In genomic region chr6:70955441-70956190, GRCh38 we compare ENCODE assay signal across 1 cellular context.
TF ChIP-seq lines count a peak whose summit lies in the region.

No MANE protein-coding gene starts in this region.

TF ChIP-seq in K562, 482 proteins besides CTCF, POLR2A, EP300 and RAD21 (continued from another document and continues in another):
- TF ChIP-seq, protein P1, sequence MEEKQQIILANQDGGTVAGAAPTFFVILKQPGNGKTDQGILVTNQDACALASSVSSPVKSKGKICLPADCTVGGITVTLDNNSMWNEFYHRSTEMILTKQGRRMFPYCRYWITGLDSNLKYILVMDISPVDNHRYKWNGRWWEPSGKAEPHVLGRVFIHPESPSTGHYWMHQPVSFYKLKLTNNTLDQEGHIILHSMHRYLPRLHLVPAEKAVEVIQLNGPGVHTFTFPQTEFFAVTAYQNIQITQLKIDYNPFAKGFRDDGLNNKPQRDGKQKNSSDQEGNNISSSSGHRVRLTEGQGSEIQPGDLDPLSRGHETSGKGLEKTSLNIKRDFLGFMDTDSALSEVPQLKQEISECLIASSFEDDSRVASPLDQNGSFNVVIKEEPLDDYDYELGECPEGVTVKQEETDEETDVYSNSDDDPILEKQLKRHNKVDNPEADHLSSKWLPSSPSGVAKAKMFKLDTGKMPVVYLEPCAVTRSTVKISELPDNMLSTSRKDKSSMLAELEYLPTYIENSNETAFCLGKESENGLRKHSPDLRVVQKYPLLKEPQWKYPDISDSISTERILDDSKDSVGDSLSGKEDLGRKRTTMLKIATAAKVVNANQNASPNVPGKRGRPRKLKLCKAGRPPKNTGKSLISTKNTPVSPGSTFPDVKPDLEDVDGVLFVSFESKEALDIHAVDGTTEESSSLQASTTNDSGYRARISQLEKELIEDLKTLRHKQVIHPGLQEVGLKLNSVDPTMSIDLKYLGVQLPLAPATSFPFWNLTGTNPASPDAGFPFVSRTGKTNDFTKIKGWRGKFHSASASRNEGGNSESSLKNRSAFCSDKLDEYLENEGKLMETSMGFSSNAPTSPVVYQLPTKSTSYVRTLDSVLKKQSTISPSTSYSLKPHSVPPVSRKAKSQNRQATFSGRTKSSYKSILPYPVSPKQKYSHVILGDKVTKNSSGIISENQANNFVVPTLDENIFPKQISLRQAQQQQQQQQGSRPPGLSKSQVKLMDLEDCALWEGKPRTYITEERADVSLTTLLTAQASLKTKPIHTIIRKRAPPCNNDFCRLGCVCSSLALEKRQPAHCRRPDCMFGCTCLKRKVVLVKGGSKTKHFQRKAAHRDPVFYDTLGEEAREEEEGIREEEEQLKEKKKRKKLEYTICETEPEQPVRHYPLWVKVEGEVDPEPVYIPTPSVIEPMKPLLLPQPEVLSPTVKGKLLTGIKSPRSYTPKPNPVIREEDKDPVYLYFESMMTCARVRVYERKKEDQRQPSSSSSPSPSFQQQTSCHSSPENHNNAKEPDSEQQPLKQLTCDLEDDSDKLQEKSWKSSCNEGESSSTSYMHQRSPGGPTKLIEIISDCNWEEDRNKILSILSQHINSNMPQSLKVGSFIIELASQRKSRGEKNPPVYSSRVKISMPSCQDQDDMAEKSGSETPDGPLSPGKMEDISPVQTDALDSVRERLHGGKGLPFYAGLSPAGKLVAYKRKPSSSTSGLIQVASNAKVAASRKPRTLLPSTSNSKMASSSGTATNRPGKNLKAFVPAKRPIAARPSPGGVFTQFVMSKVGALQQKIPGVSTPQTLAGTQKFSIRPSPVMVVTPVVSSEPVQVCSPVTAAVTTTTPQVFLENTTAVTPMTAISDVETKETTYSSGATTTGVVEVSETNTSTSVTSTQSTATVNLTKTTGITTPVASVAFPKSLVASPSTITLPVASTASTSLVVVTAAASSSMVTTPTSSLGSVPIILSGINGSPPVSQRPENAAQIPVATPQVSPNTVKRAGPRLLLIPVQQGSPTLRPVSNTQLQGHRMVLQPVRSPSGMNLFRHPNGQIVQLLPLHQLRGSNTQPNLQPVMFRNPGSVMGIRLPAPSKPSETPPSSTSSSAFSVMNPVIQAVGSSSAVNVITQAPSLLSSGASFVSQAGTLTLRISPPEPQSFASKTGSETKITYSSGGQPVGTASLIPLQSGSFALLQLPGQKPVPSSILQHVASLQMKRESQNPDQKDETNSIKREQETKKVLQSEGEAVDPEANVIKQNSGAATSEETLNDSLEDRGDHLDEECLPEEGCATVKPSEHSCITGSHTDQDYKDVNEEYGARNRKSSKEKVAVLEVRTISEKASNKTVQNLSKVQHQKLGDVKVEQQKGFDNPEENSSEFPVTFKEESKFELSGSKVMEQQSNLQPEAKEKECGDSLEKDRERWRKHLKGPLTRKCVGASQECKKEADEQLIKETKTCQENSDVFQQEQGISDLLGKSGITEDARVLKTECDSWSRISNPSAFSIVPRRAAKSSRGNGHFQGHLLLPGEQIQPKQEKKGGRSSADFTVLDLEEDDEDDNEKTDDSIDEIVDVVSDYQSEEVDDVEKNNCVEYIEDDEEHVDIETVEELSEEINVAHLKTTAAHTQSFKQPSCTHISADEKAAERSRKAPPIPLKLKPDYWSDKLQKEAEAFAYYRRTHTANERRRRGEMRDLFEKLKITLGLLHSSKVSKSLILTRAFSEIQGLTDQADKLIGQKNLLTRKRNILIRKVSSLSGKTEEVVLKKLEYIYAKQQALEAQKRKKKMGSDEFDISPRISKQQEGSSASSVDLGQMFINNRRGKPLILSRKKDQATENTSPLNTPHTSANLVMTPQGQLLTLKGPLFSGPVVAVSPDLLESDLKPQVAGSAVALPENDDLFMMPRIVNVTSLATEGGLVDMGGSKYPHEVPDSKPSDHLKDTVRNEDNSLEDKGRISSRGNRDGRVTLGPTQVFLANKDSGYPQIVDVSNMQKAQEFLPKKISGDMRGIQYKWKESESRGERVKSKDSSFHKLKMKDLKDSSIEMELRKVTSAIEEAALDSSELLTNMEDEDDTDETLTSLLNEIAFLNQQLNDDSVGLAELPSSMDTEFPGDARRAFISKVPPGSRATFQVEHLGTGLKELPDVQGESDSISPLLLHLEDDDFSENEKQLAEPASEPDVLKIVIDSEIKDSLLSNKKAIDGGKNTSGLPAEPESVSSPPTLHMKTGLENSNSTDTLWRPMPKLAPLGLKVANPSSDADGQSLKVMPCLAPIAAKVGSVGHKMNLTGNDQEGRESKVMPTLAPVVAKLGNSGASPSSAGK (IDR thresholded peaks at IDR 0.05) = 0 out of 2 replicates have a peak, but pooled peaks have one; percentile 15
- no peak for TF ChIP-seq MCM3 (IDR thresholded peaks at IDR 0.05)
- no peak for TF ChIP-seq NR2C2 (CRISPR knock-in tag; IDR thresholded peaks at IDR 0.05)
- no peak for TF ChIP-seq NR2C2 (tag; IDR thresholded peaks at IDR 0.05)
- TF ChIP-seq NONO (IDR thresholded peaks at IDR 0.05; ENCODE audit: low read depth in 2 of 2, low read length in 1 of 2) = peak in 1 of 2 experiments; percentile 75; a peak in 1 of 4 replicates
- no peak for TF ChIP-seq CSDE1 (IDR thresholded peaks at IDR 0.05)
- peak in 1 of 2 experiments; percentile 33; a peak in 2 of 4 replicates for TF ChIP-seq NRF1 (conservative IDR thresholded peaks at IDR 0.05 in 1 of 2, IDR thresholded peaks at IDR 0.05 in 1 of 2)
- TF ChIP-seq ZBTB7A (IDR thresholded peaks at IDR 0.05; ENCODE audit: borderline replicate concordance, control insufficient read depth, low read depth, low read length) = 0 out of 2 replicates have a peak, but pooled peaks have one; percentile 20
- peak in 1 of 3 experiments; percentile 12 for TF ChIP-seq YY1 (IDR thresholded peaks at IDR 0.05; ENCODE audit: borderline replicate concordance in 1 of 3, control insufficient read depth in 1 of 3, extremely low read depth in 1 of 3, insufficient read depth in 3 of 3, insufficient read length in 1 of 3, insufficient replicate concordance in 2 of 3, low read depth in 1 of 3, low read length in 2 of 3)
- no peak for TF ChIP-seq FOSL1 (tag; conservative IDR thresholded peaks at IDR 0.05)
- TF ChIP-seq KDM4B (IDR thresholded peaks at IDR 0.05; ENCODE audit: borderline replicate concordance in 2 of 2, low read depth in 1 of 2) = peak in 1 of 2 experiments; percentile 72; a peak in 1 of 4 replicates
- TF ChIP-seq RBBP5 (IDR thresholded peaks at IDR 0.05; ENCODE audit: borderline replicate concordance, insufficient read depth, low read length, poor library complexity, severe bottlenecking) = no peak
- TF ChIP-seq GATAD2B (IDR thresholded peaks at IDR 0.05; ENCODE audit: borderline replicate concordance) = peak; percentile 36; the same call in 1 of the 2 replicates
- TF ChIP-seq ZNF644 (tag; IDR thresholded peaks at IDR 0.05; ENCODE audit: low read depth) = no peak
- TF ChIP-seq PHF8 (IDR thresholded peaks at IDR 0.05; ENCODE audit: borderline replicate concordance, low read length) = no peak
- TF ChIP-seq ZHX1 (conservative IDR thresholded peaks at IDR 0.05; ENCODE audit: low read length) = no peak
- TF ChIP-seq, protein P2, sequence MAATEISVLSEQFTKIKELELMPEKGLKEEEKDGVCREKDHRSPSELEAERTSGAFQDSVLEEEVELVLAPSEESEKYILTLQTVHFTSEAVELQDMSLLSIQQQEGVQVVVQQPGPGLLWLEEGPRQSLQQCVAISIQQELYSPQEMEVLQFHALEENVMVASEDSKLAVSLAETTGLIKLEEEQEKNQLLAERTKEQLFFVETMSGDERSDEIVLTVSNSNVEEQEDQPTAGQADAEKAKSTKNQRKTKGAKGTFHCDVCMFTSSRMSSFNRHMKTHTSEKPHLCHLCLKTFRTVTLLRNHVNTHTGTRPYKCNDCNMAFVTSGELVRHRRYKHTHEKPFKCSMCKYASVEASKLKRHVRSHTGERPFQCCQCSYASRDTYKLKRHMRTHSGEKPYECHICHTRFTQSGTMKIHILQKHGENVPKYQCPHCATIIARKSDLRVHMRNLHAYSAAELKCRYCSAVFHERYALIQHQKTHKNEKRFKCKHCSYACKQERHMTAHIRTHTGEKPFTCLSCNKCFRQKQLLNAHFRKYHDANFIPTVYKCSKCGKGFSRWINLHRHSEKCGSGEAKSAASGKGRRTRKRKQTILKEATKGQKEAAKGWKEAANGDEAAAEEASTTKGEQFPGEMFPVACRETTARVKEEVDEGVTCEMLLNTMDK (IDR thresholded peaks at IDR 0.05; ENCODE audit: borderline replicate concordance, insufficient read depth, low read depth, low read length, poor library complexity, severe bottlenecking) = peak; percentile 65
- no peak for TF ChIP-seq SLC30A9 (CRISPR knock-in tag; IDR thresholded peaks at IDR 0.05)
- 0 out of 2 replicates have a peak, but pooled peaks have one; percentile 23 for TF ChIP-seq RBFOX2 (IDR thresholded peaks at IDR 0.05; ENCODE audit: low read depth, low read length)
- no peak for TF ChIP-seq PHTF2 (CRISPR knock-in tag; IDR thresholded peaks at IDR 0.05)
- no peak for TF ChIP-seq ZNF175 (CRISPR knock-in tag; IDR thresholded peaks at IDR 0.05; ENCODE audit: low read depth)
- peak; percentile 88 for TF ChIP-seq BHLHE40 (IDR thresholded peaks at IDR 0.05; ENCODE audit: low read length)
- TF ChIP-seq ZNF324 (CRISPR knock-in tag; IDR thresholded peaks at IDR 0.05) = no peak
- TF ChIP-seq SIN3B (IDR thresholded peaks at IDR 0.05; ENCODE audit: low read depth) = 0 out of 2 replicates have a peak, but pooled peaks have one; percentile 27
- no peak for TF ChIP-seq ATF1 (CRISPR knock-in tag; IDR thresholded peaks at IDR 0.05)
- 0 out of 2 replicates have a peak, but pooled peaks have one; percentile 14 for TF ChIP-seq ATF1 (tag; IDR thresholded peaks at IDR 0.05)
- TF ChIP-seq HNRNPL (IDR thresholded peaks at IDR 0.05; ENCODE audit: low read depth, low read length) = peak; percentile 46; the same call in 1 of the 2 replicates
- no peak for TF ChIP-seq SMAD3 (CRISPR knock-in tag; conservative IDR thresholded peaks at IDR 0.05)
- TF ChIP-seq CREM (IDR thresholded peaks at IDR 0.05; ENCODE audit: low read depth) = peak; percentile 61; the same call in 1 of the 2 replicates
- peak; percentile 49 for TF ChIP-seq CCNT2 (IDR thresholded peaks at IDR 0.05; ENCODE audit: borderline replicate concordance, extremely low read depth, insufficient read length, low read depth, low read length)
- TF ChIP-seq ZNF507 (tag; conservative IDR thresholded peaks at IDR 0.05) = no peak
- no peak for TF ChIP-seq HMG20B (CRISPR knock-in tag; IDR thresholded peaks at IDR 0.05)
- TF ChIP-seq CREB3 (tag; conservative IDR thresholded peaks at IDR 0.05; ENCODE audit: low read depth) = no peak
- TF ChIP-seq BDP1 (IDR thresholded peaks at IDR 0.05; ENCODE audit: insufficient read depth, insufficient read length) = no peak
- TF ChIP-seq, protein P3, sequence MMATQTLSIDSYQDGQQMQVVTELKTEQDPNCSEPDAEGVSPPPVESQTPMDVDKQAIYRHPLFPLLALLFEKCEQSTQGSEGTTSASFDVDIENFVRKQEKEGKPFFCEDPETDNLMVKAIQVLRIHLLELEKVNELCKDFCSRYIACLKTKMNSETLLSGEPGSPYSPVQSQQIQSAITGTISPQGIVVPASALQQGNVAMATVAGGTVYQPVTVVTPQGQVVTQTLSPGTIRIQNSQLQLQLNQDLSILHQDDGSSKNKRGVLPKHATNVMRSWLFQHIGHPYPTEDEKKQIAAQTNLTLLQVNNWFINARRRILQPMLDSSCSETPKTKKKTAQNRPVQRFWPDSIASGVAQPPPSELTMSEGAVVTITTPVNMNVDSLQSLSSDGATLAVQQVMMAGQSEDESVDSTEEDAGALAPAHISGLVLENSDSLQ (IDR thresholded peaks at IDR 0.05) = no peak
- TF ChIP-seq ZNF121 (CRISPR knock-in tag; conservative IDR thresholded peaks at IDR 0.05) = no peak
- peak; percentile 77 for TF ChIP-seq RB1 (IDR thresholded peaks at IDR 0.05; ENCODE audit: low read depth)
- TF ChIP-seq ZNF431 (CRISPR knock-in tag; IDR thresholded peaks at IDR 0.05) = no peak
- TF ChIP-seq, protein P4, sequence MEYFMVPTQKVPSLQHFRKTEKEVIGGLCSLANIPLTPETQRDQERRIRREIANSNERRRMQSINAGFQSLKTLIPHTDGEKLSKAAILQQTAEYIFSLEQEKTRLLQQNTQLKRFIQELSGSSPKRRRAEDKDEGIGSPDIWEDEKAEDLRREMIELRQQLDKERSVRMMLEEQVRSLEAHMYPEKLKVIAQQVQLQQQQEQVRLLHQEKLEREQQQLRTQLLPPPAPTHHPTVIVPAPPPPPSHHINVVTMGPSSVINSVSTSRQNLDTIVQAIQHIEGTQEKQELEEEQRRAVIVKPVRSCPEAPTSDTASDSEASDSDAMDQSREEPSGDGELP (CRISPR knock-in tag; IDR thresholded peaks at IDR 0.05; ENCODE audit: borderline replicate concordance) = 0 out of 2 replicates have a peak, but pooled peaks have one; percentile 22
- no peak for TF ChIP-seq ZNF280B (CRISPR knock-in tag; IDR thresholded peaks at IDR 0.05)
